ENCODE assay signal across 1 cellular context in genomic region chr20:35619196-35620095, GRCh38.
TF ChIP-seq lines count a peak whose summit lies in the region.

No MANE protein-coding gene starts in this region.

TF ChIP-seq in HepG2, 621 proteins besides CTCF, POLR2A, EP300 and RAD21 (continued from another document and continues in another):
- peak; percentile 96 for TF ChIP-seq THAP8 (CRISPR knock-in tag; IDR thresholded peaks at IDR 0.05; ENCODE audit: borderline replicate concordance)
- no peak for TF ChIP-seq MBD4 (IDR thresholded peaks at IDR 0.05; ENCODE audit: borderline replicate concordance, low read length)
- no peak for TF ChIP-seq HOXA7 (CRISPR knock-in tag; IDR thresholded peaks at IDR 0.05)
- 0 out of 2 replicates have a peak, but pooled peaks have one; percentile 70 for TF ChIP-seq ZSCAN20 (CRISPR knock-in tag; IDR thresholded peaks at IDR 0.05; ENCODE audit: borderline replicate concordance)
- TF ChIP-seq ETS1 (CRISPR knock-in tag; IDR thresholded peaks at IDR 0.05) = 0 out of 2 replicates have a peak, but pooled peaks have one; percentile 73
- peak; percentile 98 for TF ChIP-seq ARHGAP35 (CRISPR knock-in tag; IDR thresholded peaks at IDR 0.05; ENCODE audit: borderline replicate concordance)
- peak; percentile 98 for TF ChIP-seq TAF15 (IDR thresholded peaks at IDR 0.05; ENCODE audit: low read depth, low read length, poor library complexity, severe bottlenecking)
- no peak for TF ChIP-seq ZNF496 (CRISPR knock-in tag; IDR thresholded peaks at IDR 0.05; ENCODE audit: insufficient replicate concordance)
- no peak; the same call in 1 of the 2 replicates for TF ChIP-seq ZNF704 (CRISPR knock-in tag; IDR thresholded peaks at IDR 0.05; ENCODE audit: borderline replicate concordance)
- no peak for TF ChIP-seq KDM5A (IDR thresholded peaks at IDR 0.05; ENCODE audit: borderline replicate concordance, low read length)
- peak; percentile 82 for TF ChIP-seq ARID5B (CRISPR knock-in tag; IDR thresholded peaks at IDR 0.05)
- 0 out of 2 replicates have a peak, but pooled peaks have one; percentile 51 for TF ChIP-seq DPF2 (CRISPR knock-in tag; IDR thresholded peaks at IDR 0.05; ENCODE audit: borderline replicate concordance, low read depth)
- TF ChIP-seq SMYD3 (CRISPR knock-in tag; IDR thresholded peaks at IDR 0.05) = no peak
- no peak; the same call in 1 of the 2 replicates for TF ChIP-seq RBAK (CRISPR knock-in tag; IDR thresholded peaks at IDR 0.05)
- TF ChIP-seq ZNF713 (CRISPR knock-in tag; IDR thresholded peaks at IDR 0.05) = peak; percentile 62; the same call in 1 of the 2 replicates
- 0 out of 2 replicates have a peak, but pooled peaks have one; percentile 61 for TF ChIP-seq ZNF7 (CRISPR knock-in tag; IDR thresholded peaks at IDR 0.05)
- no peak for TF ChIP-seq ZNF841 (CRISPR knock-in tag; IDR thresholded peaks at IDR 0.05; ENCODE audit: borderline replicate concordance)
- peak; percentile 89 for TF ChIP-seq SPEN (CRISPR knock-in tag; IDR thresholded peaks at IDR 0.05; ENCODE audit: low read depth)
- TF ChIP-seq HOMEZ (CRISPR knock-in tag; IDR thresholded peaks at IDR 0.05; ENCODE audit: low read depth) = peak; percentile 65
- peak; percentile 96 for TF ChIP-seq ZNF563 (CRISPR knock-in tag; IDR thresholded peaks at IDR 0.05)
- peak; percentile 94; the same call in 1 of the 2 replicates for TF ChIP-seq ARID2 (CRISPR knock-in tag; IDR thresholded peaks at IDR 0.05; ENCODE audit: borderline replicate concordance)
- peak; percentile 70; the same call in 1 of the 2 replicates for TF ChIP-seq TFE3 (CRISPR knock-in tag; IDR thresholded peaks at IDR 0.05)
- no peak for TF ChIP-seq SMAD9 (CRISPR knock-in tag; IDR thresholded peaks at IDR 0.05)
- no peak for TF ChIP-seq ATF7 (IDR thresholded peaks at IDR 0.05)
- peak; percentile 68; the same call in 1 of the 2 replicates for TF ChIP-seq ATF7 (CRISPR knock-in tag; IDR thresholded peaks at IDR 0.05)
- TF ChIP-seq FOXK2 (IDR thresholded peaks at IDR 0.05) = no peak
- TF ChIP-seq TOPORS (CRISPR knock-in tag; IDR thresholded peaks at IDR 0.05) = peak; percentile 92; the same call in 1 of the 2 replicates
- no peak; the same call in 1 of the 2 replicates for TF ChIP-seq NFE2L1 (CRISPR knock-in tag; IDR thresholded peaks at IDR 0.05; ENCODE audit: borderline replicate concordance)
- peak; percentile 97 for TF ChIP-seq ZNF318 (CRISPR knock-in tag; IDR thresholded peaks at IDR 0.05)
